ENCODE assay signal across 14 cellular contexts in the genomic region with DNA sequence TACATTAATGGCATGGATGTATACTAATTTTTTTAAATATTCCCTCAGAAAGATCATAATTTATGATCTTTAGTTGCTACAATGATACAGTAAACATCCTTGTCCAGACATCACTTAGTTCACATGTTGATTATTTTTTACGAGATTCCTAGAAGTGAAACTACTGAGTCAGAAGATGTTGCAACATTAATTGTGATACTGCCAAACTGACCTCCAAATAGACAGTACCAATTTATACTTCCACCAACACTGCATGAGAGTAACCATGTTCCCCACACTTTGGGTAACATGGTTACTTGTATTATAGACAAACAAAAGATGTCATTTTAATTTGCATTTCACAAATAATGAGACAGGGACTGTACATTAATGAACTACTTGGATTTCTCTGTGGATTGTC. TPM values are rescaled to one million over a fixed set of nuclear protein-coding genes. Genes with fewer than 3 reads are reported as not detected.
DNase-seq lines count a peak whose midpoint lies in the region; ATAC-seq, FAIRE-seq and TF ChIP-seq lines count a peak whose summit lies in the region.
"Had no signal": no experiment of that assay in that cellular context is flagged by ENCODE, and none has a peak within 500 bp of the region (broad histone marks: within the 10 kb centered on the region; RNA-seq: fewer than 3 reads in every experiment).

No MANE protein-coding gene starts in this region.

- CTCF ChIA-PET in K562 (lab: Yijun Ruan, JAX; ENCODE audit: low intra/inter-chr PET ratio): no interaction called here
- CTCF ChIA-PET in T-cell (lab: Charles Lee): no interaction called here

- intact Hi-C loops in K562 (cut with micrococcal nuclease): no loop called here

- no peaks in the 10 kb centered on the region for H4K20me1 ChIP-seq in K562 (replicated peaks; ENCODE audit: control insufficient read depth, insufficient read depth, low read length)
- no peaks in the 10 kb centered on the region for H4K20me1 ChIP-seq in keratinocyte (ENCODE audit: control insufficient read depth, extremely low read depth, insufficient read depth, low read length)

- in situ Hi-C loops in K562 (cut with MboI): no loop called here

- H3K4me1 Mint-ChIP-seq in T-cell: peaks cover 34 to 45% (median 38%) of the 10 kb centered on the region in 3 donors
- H3K4me1 Mint-ChIP-seq in nephron progenitor cell: no peaks in the 10 kb centered on the region

- H3K4me3 Mint-ChIP-seq in T-cell (no peak overlapping the region), nephron progenitor cell (no peak overlapping the region)
- H3K4me3 Mint-ChIP-seq: CD4-positive, CD25-positive, alpha-beta regulatory T cell; memory B cell; stimulated activated memory B cell treated with anti-CD40 and anti-IgM and Interleukin-4, amounts not matched to agents 10 μg/mL and 1 μg/mL and 100 μg/mL, for 72 hours had no signal

- H3K9me3 Mint-ChIP-seq in T-cell (no peaks in the 10 kb centered on the region), nephron progenitor cell (peaks cover 23% of the 10 kb centered on the region)
- H3K9me3 Mint-ChIP-seq: CD4-positive, CD25-positive, alpha-beta regulatory T cell had no signal

- 67% methylated on average over 1 of the region's 1 CpG for WGBS in K562 (ENCODE audit: insufficient coverage, low coverage, missing lambda C conversion rate)

- H3K9me1 ChIP-seq in K562 (ENCODE audit: control insufficient read depth, insufficient read depth, low read length) (no peaks in the 10 kb centered on the region), keratinocyte (ENCODE audit: control insufficient read depth, extremely low read depth, insufficient read depth, low read length) (no peaks in the 10 kb centered on the region)

- peak; percentile 51 for ATAC-seq in HG02610 (IDR thresholded peaks at IDR 0.05; ENCODE audit: unreplicated experiment)
- no peak for ATAC-seq in K562
- no peak for ATAC-seq in T-cell (replicated peaks in 1 of 4)
- no peak for ATAC-seq in HG03097 (IDR thresholded peaks at IDR 0.05; ENCODE audit: low FRiP score, unreplicated experiment)
- ATAC-seq: stimulated activated memory B cell treated with anti-CD40 and anti-IgM and Interleukin-4, amounts not matched to agents 10 μg/mL and 1 μg/mL and 100 μg/mL, for 72 hours had no signal

- H3K4me1 ChIP-seq in ACC112 (ENCODE audit: control insufficient read depth, insufficient read depth, low read length, unreplicated experiment) (peaks cover 20% of the 10 kb centered on the region), K562 (replicated peaks in 1 of 2; ENCODE audit: control insufficient read depth in 2 of 2, insufficient read depth in 2 of 2, low read length in 2 of 2) (peaks cover 0 to 3% of the 10 kb centered on the region in 2 experiments; a peak in 1 of 5 replicates), keratinocyte (ENCODE audit: control insufficient read depth, extremely low read depth, insufficient read depth, low read length) (no peaks in the 10 kb centered on the region)

- TF ChIP-seq CTCF in K562 (IDR thresholded peaks at IDR 0.05 in 2 of 3, conservative IDR thresholded peaks at IDR 0.05 in 1 of 3; ENCODE audit: insufficient read depth in 2 of 3, low read depth in 1 of 3, low read length in 3 of 3) (no peak), keratinocyte (optimal IDR thresholded peaks at IDR 0.05 in 1 of 3, IDR thresholded peaks at IDR 0.05 in 1 of 3, conservative IDR thresholded peaks at IDR 0.05 in 1 of 3; ENCODE audit: extremely low read depth in 1 of 3, insufficient read depth in 2 of 3, low read length in 3 of 3) (no peak), nephron progenitor cell (IDR thresholded peaks at IDR 0.05) (no peak)

- BruUV-seq in K562 (replicated peaks; lab: Mats Ljungman, UMichigan): no TSS peak

- H3K79me2 ChIP-seq in ACC112 (ENCODE audit: control insufficient read depth, insufficient read depth, low read length, unreplicated experiment): peaks cover 24% of the 10 kb centered on the region
- H3K79me2 ChIP-seq in K562 (ENCODE audit: control insufficient read depth, insufficient read depth, low read length): peaks cover 39% of the 10 kb centered on the region
- H3K79me2 ChIP-seq in keratinocyte (ENCODE audit: control insufficient read depth, insufficient read depth, low read length): peaks cover 24% of the 10 kb centered on the region

- no peak overlapping the region for H3K27ac Mint-ChIP-seq in T-cell
- no peak overlapping the region for H3K27ac Mint-ChIP-seq in nephron progenitor cell
- H3K27ac Mint-ChIP-seq: memory B cell; stimulated activated memory B cell treated with anti-CD40 and anti-IgM and Interleukin-4, amounts not matched to agents 10 μg/mL and 1 μg/mL and 100 μg/mL, for 72 hours had no signal

- no peak overlapping the region for H3K9ac ChIP-seq in K562 (ENCODE audit: insufficient read depth in 1 of 2, low read depth in 2 of 2, low read length in 2 of 2)
- H3K9ac ChIP-seq in keratinocyte (ENCODE audit: control insufficient read depth, extremely low read depth, insufficient read depth, low read length): no peak overlapping the region

- dilution Hi-C loops in keratinocyte (cut with MboI; ENCODE audit: extremely low pct_ligation_motif_present, low sequenced_read_pairs): no loop called here

- no peak for TF ChIP-seq RAD21 in K562 (CRISPR knock-in tag; conservative IDR thresholded peaks at IDR 0.05 in 1 of 2, IDR thresholded peaks at IDR 0.05 in 1 of 2)

- H3K36me3 Mint-ChIP-seq in T-cell (peaks cover 60% of the 10 kb centered on the region), nephron progenitor cell (ENCODE audit: low read depth) (peaks cover 55% of the 10 kb centered on the region)

- H3K4me3 ChIP-seq in ACC112 (ENCODE audit: low read depth, low read length) (peak overlapping the region; percentile 55), K562 (no peak overlapping the region), keratinocyte (ENCODE audit: control insufficient read depth in 2 of 3, extremely low read depth in 1 of 3, insufficient read depth in 2 of 3, low read depth in 1 of 3, low read length in 3 of 3) (no peak overlapping the region)
- H3K4me3 ChIP-seq: spleen had no signal

- H3K36me3 ChIP-seq in ACC112 (ENCODE audit: insufficient read depth, low read length): peaks cover 28% of the 10 kb centered on the region
- H3K36me3 ChIP-seq in K562 (ENCODE audit: control insufficient read depth, insufficient read depth, low read length): peaks cover 73% of the 10 kb centered on the region
- peaks cover 4 to 5% of the 10 kb centered on the region in 2 experiments for H3K36me3 ChIP-seq in keratinocyte (ENCODE audit: control insufficient read depth in 2 of 2, extremely low read depth in 1 of 2, insufficient read depth in 2 of 2, low read length in 2 of 2)

- no peak for TF ChIP-seq EP300 in K562 (IDR thresholded peaks at IDR 0.05; ENCODE audit: low read length)

- H3K27me3 Mint-ChIP-seq in T-cell (no peaks in the 10 kb centered on the region), nephron progenitor cell (ENCODE audit: low read depth, poor library complexity) (no peaks in the 10 kb centered on the region)
- H3K27me3 Mint-ChIP-seq: CD4-positive, CD25-positive, alpha-beta regulatory T cell; memory B cell; stimulated activated memory B cell treated with anti-CD40 and anti-IgM and Interleukin-4, amounts not matched to agents 10 μg/mL and 1 μg/mL and 100 μg/mL, for 72 hours had no signal

- FAIRE-seq in K562 (lab: Jason Lieb, UNC) (no peak), keratinocyte (lab: Jason Lieb, UNC) (peak; percentile 61)

- POLR2A ChIA-PET in K562 (lab: Yijun Ruan, JAX): interaction anchor here (1.6 kb wide), 1 partner anchor 20 kb away, joined by 6 read pairs; a partner anchor contains a TSS
- POLR2A ChIA-PET in T-cell (lab: Charles Lee): no interaction called here

- TF ChIP-seq POLR2A in K562 (conservative IDR thresholded peaks at IDR 0.05): no peak

- H3K9me3 ChIP-seq in K562 (replicated peaks; ENCODE audit: control insufficient read depth, insufficient read depth, low read depth, low read length) (no peaks in the 10 kb centered on the region), keratinocyte (ENCODE audit: control insufficient read depth, low read depth, low read length) (no peaks in the 10 kb centered on the region)

- no peak for DNase-seq in K562 (ENCODE audit: extremely low read depth in 1 of 4, low spot score in 3 of 4)
- no peak for DNase-seq in keratinocyte (ENCODE audit: low read depth, low spot score)
- no peak for DNase-seq in T-cell
- DNase-seq in nephron progenitor cell: no peak
- DNase-seq in stimulated activated CD4-positive, alpha-beta T cell treated with anti-CD3 and anti-CD28 coated beads, Interleukin-4, amount 100 ng/mL, for 1 hour: no peak
- DNase-seq: activated naive CD4-positive, alpha-beta T cell treated with Interleukin-2 at 50 U/mL for 16 hours; CD4-positive, CD25-positive, alpha-beta regulatory T cell; spleen had no signal

- H3K27ac ChIP-seq in ACC112 (ENCODE audit: low read depth, low read length) (peak overlapping the region; percentile 24), K562 (ENCODE audit: extremely low read depth, low read depth, low read length) (no peak overlapping the region), keratinocyte (ENCODE audit: control insufficient read depth, insufficient read depth, low read length) (peak overlapping the region; percentile 33)
- H3K27ac ChIP-seq: RWPE1 had no signal

- no peak overlapping the region for H2AFZ ChIP-seq in ACC112 (ENCODE audit: low read length, unreplicated experiment)
- no peak overlapping the region for H2AFZ ChIP-seq in K562 (ENCODE audit: low read depth, low read length)
- no peak overlapping the region for H2AFZ ChIP-seq in keratinocyte (ENCODE audit: control insufficient read depth, low read length)

- H3K27me3 ChIP-seq in ACC112 (ENCODE audit: insufficient read depth, low read length) (no peaks in the 10 kb centered on the region), K562 (ENCODE audit: control insufficient read depth in 2 of 2, insufficient read depth in 2 of 2, low read length in 2 of 2) (no peaks in the 10 kb centered on the region), keratinocyte (ENCODE audit: control insufficient read depth, extremely low read depth, insufficient read depth, low read length) (no peaks in the 10 kb centered on the region)
- H3K27me3 ChIP-seq: spleen had no signal

- H3K4me2 ChIP-seq in K562 (ENCODE audit: insufficient read depth, low read length) (no peak overlapping the region), keratinocyte (ENCODE audit: control insufficient read depth, extremely low read depth, insufficient read depth, low read depth, low read length) (no peak overlapping the region)

RNA-seq across cellular contexts. Expression of a gene that starts 19.6 kb away (rescaled TPM):
- total RNA-seq in K562 (2011; cell fraction: chromatin; rRNA removed; ENCODE audit: low replicate concordance): 13.2 and 35.2 TPM in 2 replicates
- total RNA-seq in K562 (2011; cell fraction: nucleolus; rRNA removed): 4.5 and 8.4 TPM in 2 replicates
- 18.8 and 26.3 TPM in 2 replicates for total RNA-seq in K562 (2011; cell fraction: nucleoplasm; rRNA removed)
- total RNA-seq in K562 (2014; rRNA removed) (33.1 and 36.7 TPM in 2 replicates), K562 (2014; rRNA removed; fragmentation: Illumina TruSeq; extraction: Trizol) (41.5 and 45.1 TPM in 2 replicates), K562 (2015; rRNA removed; fragmentation: Illumina TruSeq; extraction: Trizol) (24.8 and 27.3 TPM in 2 replicates), K562 (2021) (41.6 and 45.9 TPM in 2 replicates), T-cell (10 to 100 TPM; 28.3 to 33.8 (median 30.3) TPM)
- polyA plus RNA-seq in K562 (2011; rRNA removed) (48.6 and 84.0 TPM in 2 replicates), K562 (2014; fragmentation: Illumina TruSeq; extraction: Trizol) (52.2 and 56.6 TPM in 2 replicates), K562 (2014; fragmentation: Nextera tagmentation; extraction: Ambion mirVana) (10 to 100 TPM; 71.2 to 85.1 TPM), K562 (2014; rRNA removed) (37.3 and 38.2 TPM in 2 replicates), keratinocyte (16.7 to 29.0 TPM (median 28.1 TPM) in 3 replicates)
- 13.8 and 31.0 TPM in 2 replicates for polyA plus RNA-seq in K562 (2011; cell fraction: cytosol; rRNA removed)
- 20.0 and 29.9 TPM in 2 replicates for polyA plus RNA-seq in K562 (2011; cell fraction: nucleus; rRNA removed)
- 39.8 and 104 TPM in 2 replicates for polyA plus RNA-seq in K562 (2012)
- polyA minus RNA-seq in K562 (2011; rRNA and poly(A)+ RNA removed): 73.0 and 104 TPM in 2 replicates
- 21.3 and 24.3 TPM in 2 replicates for polyA minus RNA-seq in K562 (2011; cell fraction: cytosol; rRNA and poly(A)+ RNA removed)
- 19.4 and 26.2 TPM in 2 replicates for polyA minus RNA-seq in K562 (2011; cell fraction: nucleus; rRNA and poly(A)+ RNA removed)
- polyA plus RNA-seq in keratinocyte (2011; ENCODE audit: low read depth): 32.9 TPM
- 14.5 and 26.2 TPM in 2 replicates for polyA plus RNA-seq in keratinocyte (2011; cell fraction: cytosol; rRNA removed)
- 19.9 and 32.5 TPM in 2 replicates for polyA plus RNA-seq in keratinocyte (2011; cell fraction: nucleus; rRNA removed)
- 25.7 TPM in 2 replicates for polyA plus RNA-seq in keratinocyte (2012; ENCODE audit: low replicate concordance)
- 5.8 to 30.7 TPM (median 8.1 TPM) in 3 replicates for polyA minus RNA-seq in keratinocyte
- 9.2 TPM for polyA minus RNA-seq in keratinocyte (2011; cell fraction: cytosol; rRNA and poly(A)+ RNA removed)
- polyA minus RNA-seq in keratinocyte (2011; cell fraction: nucleus; rRNA and poly(A)+ RNA removed): 10.9 and 22.3 TPM in 2 replicates

RNA-seq across cellular contexts. Expression of a gene that starts 19.7 kb away (rescaled TPM):
- total RNA-seq in K562 (2011; cell fraction: chromatin; rRNA removed; ENCODE audit: low replicate concordance): 33.4 and 78.0 TPM in 2 replicates
- 19.3 and 24.9 TPM in 2 replicates for total RNA-seq in K562 (2011; cell fraction: nucleolus; rRNA removed)
- 44.7 and 73.7 TPM in 2 replicates for total RNA-seq in K562 (2011; cell fraction: nucleoplasm; rRNA removed)
- total RNA-seq in K562 (2014; rRNA removed): 8.9 and 12.0 TPM in 2 replicates
- total RNA-seq in K562 (2014; rRNA removed; fragmentation: Illumina TruSeq; extraction: Trizol): 17.3 and 20.9 TPM in 2 replicates
- total RNA-seq in K562 (2015; rRNA removed; fragmentation: Illumina TruSeq; extraction: Trizol): 14.6 and 15.4 TPM in 2 replicates
- total RNA-seq in K562 (2021): 13.7 and 15.1 TPM in 2 replicates
- polyA plus RNA-seq in K562 (2011; rRNA removed): 25.3 and 30.4 TPM in 2 replicates
- 6.0 and 9.4 TPM in 2 replicates for polyA plus RNA-seq in K562 (2011; cell fraction: cytosol; rRNA removed)
- polyA plus RNA-seq in K562 (2011; cell fraction: nucleus; rRNA removed): 41.4 and 43.1 TPM in 2 replicates
- 7.6 and 16.7 TPM in 2 replicates for polyA plus RNA-seq in K562 (2012)
- 18.1 and 19.8 TPM in 2 replicates for polyA plus RNA-seq in K562 (2014; fragmentation: Illumina TruSeq; extraction: Trizol)
- polyA plus RNA-seq in K562 (2014; fragmentation: Nextera tagmentation; extraction: Ambion mirVana): 10 to 100 TPM; 16.3 to 20.1 TPM
- polyA plus RNA-seq in K562 (2014; rRNA removed): 18.0 and 20.7 TPM in 2 replicates
- 30.6 and 35.1 TPM in 2 replicates for polyA minus RNA-seq in K562 (2011; rRNA and poly(A)+ RNA removed)
- polyA minus RNA-seq in K562 (2011; cell fraction: cytosol; rRNA and poly(A)+ RNA removed): 7.3 and 9.7 TPM in 2 replicates
- 31.6 and 48.1 TPM in 2 replicates for polyA minus RNA-seq in K562 (2011; cell fraction: nucleus; rRNA and poly(A)+ RNA removed)
- 6.4 to 11.9 TPM (median 9.4 TPM) in 3 replicates for polyA plus RNA-seq in keratinocyte
- polyA plus RNA-seq in keratinocyte (2011; ENCODE audit: low read depth): 7.8 TPM
- 6.8 and 12.6 TPM in 2 replicates for polyA plus RNA-seq in keratinocyte (2011; cell fraction: cytosol; rRNA removed)
- polyA plus RNA-seq in keratinocyte (2011; cell fraction: nucleus; rRNA removed): 12.5 and 13.6 TPM in 2 replicates
- polyA plus RNA-seq in keratinocyte (2012; ENCODE audit: low replicate concordance): 6.2 and 8.5 TPM in 2 replicates
- polyA minus RNA-seq in keratinocyte: 0.52 to 10.3 TPM (median 3.8 TPM) in 3 replicates
- 4.4 TPM for polyA minus RNA-seq in keratinocyte (2011; cell fraction: cytosol; rRNA and poly(A)+ RNA removed)
- polyA minus RNA-seq in keratinocyte (2011; cell fraction: nucleus; rRNA and poly(A)+ RNA removed): 4.3 and 12.3 TPM in 2 replicates
- total RNA-seq in T-cell: 10 to 100 TPM; 24.4 to 35.5 (median 29.6) TPM
